ENCODE assay signal across 1 cellular context in the genomic region with DNA sequence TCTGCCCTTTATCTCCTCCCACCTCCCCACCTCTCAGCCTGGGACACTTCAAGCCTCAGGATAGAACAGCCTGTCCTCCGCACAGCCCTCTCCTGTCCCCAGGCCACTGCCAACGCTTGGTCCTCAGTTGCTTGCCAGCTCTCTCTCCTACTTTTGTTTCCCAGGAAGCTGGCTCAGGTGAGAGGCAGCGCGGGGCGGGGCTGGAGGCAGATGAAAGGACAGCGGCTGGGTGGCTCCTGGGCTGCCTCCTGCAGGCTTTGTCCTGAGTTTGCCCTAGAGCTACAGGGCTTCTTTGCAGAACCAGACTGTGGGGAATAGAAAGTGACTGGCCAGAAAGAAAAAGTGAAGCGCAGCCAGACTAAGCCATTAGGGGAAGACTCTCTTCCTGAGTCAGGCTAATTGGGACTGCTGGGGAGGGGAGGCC.
TF ChIP-seq lines count a peak whose summit lies in the region.

No MANE protein-coding gene starts in this region.

TF ChIP-seq in GM12878, 131 proteins besides CTCF, POLR2A, EP300 and RAD21:
- TF ChIP-seq RAD51 (IDR thresholded peaks at IDR 0.05): no peak
- TF ChIP-seq NRF1 (conservative IDR thresholded peaks at IDR 0.05; ENCODE audit: low read depth, low read length): no peak
- no peak for TF ChIP-seq TARDBP (IDR thresholded peaks at IDR 0.05; ENCODE audit: borderline replicate concordance)
- TF ChIP-seq, protein P1, sequence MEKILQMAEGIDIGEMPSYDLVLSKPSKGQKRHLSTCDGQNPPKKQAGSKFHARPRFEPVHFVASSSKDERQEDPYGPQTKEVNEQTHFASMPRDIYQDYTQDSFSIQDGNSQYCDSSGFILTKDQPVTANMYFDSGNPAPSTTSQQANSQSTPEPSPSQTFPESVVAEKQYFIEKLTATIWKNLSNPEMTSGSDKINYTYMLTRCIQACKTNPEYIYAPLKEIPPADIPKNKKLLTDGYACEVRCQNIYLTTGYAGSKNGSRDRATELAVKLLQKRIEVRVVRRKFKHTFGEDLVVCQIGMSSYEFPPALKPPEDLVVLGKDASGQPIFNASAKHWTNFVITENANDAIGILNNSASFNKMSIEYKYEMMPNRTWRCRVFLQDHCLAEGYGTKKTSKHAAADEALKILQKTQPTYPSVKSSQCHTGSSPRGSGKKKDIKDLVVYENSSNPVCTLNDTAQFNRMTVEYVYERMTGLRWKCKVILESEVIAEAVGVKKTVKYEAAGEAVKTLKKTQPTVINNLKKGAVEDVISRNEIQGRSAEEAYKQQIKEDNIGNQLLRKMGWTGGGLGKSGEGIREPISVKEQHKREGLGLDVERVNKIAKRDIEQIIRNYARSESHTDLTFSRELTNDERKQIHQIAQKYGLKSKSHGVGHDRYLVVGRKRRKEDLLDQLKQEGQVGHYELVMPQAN (conservative IDR thresholded peaks at IDR 0.05): no peak
- TF ChIP-seq ZBTB4 (CRISPR knock-in tag; IDR thresholded peaks at IDR 0.05): no peak
- TF ChIP-seq PAX8 (IDR thresholded peaks at IDR 0.05): no peak
- TF ChIP-seq SUPT20H (IDR thresholded peaks at IDR 0.05; ENCODE audit: borderline replicate concordance, control insufficient read depth, low read depth, low read length): no peak
- no peak for TF ChIP-seq NFXL1 (IDR thresholded peaks at IDR 0.05; ENCODE audit: borderline replicate concordance)
